In genomic region chr5:122500245-122501086, GRCh38 we compare ENCODE assay signal across 1 cellular context.
TF ChIP-seq lines count a peak whose summit lies in the region.

No MANE protein-coding gene starts in this region.

TF ChIP-seq in GM23338, 12 proteins besides CTCF, POLR2A, EP300 and RAD21 (continued from another document):
- TF ChIP-seq, protein P1, sequence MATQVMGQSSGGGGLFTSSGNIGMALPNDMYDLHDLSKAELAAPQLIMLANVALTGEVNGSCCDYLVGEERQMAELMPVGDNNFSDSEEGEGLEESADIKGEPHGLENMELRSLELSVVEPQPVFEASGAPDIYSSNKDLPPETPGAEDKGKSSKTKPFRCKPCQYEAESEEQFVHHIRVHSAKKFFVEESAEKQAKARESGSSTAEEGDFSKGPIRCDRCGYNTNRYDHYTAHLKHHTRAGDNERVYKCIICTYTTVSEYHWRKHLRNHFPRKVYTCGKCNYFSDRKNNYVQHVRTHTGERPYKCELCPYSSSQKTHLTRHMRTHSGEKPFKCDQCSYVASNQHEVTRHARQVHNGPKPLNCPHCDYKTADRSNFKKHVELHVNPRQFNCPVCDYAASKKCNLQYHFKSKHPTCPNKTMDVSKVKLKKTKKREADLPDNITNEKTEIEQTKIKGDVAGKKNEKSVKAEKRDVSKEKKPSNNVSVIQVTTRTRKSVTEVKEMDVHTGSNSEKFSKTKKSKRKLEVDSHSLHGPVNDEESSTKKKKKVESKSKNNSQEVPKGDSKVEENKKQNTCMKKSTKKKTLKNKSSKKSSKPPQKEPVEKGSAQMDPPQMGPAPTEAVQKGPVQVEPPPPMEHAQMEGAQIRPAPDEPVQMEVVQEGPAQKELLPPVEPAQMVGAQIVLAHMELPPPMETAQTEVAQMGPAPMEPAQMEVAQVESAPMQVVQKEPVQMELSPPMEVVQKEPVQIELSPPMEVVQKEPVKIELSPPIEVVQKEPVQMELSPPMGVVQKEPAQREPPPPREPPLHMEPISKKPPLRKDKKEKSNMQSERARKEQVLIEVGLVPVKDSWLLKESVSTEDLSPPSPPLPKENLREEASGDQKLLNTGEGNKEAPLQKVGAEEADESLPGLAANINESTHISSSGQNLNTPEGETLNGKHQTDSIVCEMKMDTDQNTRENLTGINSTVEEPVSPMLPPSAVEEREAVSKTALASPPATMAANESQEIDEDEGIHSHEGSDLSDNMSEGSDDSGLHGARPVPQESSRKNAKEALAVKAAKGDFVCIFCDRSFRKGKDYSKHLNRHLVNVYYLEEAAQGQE (IDR thresholded peaks at IDR 0.05; ENCODE audit: unreplicated experiment) = no peak
- no peak for TF ChIP-seq JUNB (IDR thresholded peaks at IDR 0.05; ENCODE audit: unreplicated experiment)
- no peak for TF ChIP-seq EZH2phosphoT487 (IDR thresholded peaks at IDR 0.05; ENCODE audit: unreplicated experiment)
- TF ChIP-seq, protein P2, sequence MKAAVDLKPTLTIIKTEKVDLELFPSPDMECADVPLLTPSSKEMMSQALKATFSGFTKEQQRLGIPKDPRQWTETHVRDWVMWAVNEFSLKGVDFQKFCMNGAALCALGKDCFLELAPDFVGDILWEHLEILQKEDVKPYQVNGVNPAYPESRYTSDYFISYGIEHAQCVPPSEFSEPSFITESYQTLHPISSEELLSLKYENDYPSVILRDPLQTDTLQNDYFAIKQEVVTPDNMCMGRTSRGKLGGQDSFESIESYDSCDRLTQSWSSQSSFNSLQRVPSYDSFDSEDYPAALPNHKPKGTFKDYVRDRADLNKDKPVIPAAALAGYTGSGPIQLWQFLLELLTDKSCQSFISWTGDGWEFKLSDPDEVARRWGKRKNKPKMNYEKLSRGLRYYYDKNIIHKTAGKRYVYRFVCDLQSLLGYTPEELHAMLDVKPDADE (IDR thresholded peaks at IDR 0.05) = no peak
- TF ChIP-seq POLR2AphosphoS5 (IDR thresholded peaks at IDR 0.05; ENCODE audit: low read depth) = no peak
- TF ChIP-seq ZNF114 (CRISPR knock-in tag; IDR thresholded peaks at IDR 0.05) = no peak
- TF ChIP-seq NANOG (IDR thresholded peaks at IDR 0.05; ENCODE audit: borderline replicate concordance) = no peak
- no peak for TF ChIP-seq ZNF331 (CRISPR knock-in tag; IDR thresholded peaks at IDR 0.05; ENCODE audit: low read depth)
- TF ChIP-seq, protein P3, sequence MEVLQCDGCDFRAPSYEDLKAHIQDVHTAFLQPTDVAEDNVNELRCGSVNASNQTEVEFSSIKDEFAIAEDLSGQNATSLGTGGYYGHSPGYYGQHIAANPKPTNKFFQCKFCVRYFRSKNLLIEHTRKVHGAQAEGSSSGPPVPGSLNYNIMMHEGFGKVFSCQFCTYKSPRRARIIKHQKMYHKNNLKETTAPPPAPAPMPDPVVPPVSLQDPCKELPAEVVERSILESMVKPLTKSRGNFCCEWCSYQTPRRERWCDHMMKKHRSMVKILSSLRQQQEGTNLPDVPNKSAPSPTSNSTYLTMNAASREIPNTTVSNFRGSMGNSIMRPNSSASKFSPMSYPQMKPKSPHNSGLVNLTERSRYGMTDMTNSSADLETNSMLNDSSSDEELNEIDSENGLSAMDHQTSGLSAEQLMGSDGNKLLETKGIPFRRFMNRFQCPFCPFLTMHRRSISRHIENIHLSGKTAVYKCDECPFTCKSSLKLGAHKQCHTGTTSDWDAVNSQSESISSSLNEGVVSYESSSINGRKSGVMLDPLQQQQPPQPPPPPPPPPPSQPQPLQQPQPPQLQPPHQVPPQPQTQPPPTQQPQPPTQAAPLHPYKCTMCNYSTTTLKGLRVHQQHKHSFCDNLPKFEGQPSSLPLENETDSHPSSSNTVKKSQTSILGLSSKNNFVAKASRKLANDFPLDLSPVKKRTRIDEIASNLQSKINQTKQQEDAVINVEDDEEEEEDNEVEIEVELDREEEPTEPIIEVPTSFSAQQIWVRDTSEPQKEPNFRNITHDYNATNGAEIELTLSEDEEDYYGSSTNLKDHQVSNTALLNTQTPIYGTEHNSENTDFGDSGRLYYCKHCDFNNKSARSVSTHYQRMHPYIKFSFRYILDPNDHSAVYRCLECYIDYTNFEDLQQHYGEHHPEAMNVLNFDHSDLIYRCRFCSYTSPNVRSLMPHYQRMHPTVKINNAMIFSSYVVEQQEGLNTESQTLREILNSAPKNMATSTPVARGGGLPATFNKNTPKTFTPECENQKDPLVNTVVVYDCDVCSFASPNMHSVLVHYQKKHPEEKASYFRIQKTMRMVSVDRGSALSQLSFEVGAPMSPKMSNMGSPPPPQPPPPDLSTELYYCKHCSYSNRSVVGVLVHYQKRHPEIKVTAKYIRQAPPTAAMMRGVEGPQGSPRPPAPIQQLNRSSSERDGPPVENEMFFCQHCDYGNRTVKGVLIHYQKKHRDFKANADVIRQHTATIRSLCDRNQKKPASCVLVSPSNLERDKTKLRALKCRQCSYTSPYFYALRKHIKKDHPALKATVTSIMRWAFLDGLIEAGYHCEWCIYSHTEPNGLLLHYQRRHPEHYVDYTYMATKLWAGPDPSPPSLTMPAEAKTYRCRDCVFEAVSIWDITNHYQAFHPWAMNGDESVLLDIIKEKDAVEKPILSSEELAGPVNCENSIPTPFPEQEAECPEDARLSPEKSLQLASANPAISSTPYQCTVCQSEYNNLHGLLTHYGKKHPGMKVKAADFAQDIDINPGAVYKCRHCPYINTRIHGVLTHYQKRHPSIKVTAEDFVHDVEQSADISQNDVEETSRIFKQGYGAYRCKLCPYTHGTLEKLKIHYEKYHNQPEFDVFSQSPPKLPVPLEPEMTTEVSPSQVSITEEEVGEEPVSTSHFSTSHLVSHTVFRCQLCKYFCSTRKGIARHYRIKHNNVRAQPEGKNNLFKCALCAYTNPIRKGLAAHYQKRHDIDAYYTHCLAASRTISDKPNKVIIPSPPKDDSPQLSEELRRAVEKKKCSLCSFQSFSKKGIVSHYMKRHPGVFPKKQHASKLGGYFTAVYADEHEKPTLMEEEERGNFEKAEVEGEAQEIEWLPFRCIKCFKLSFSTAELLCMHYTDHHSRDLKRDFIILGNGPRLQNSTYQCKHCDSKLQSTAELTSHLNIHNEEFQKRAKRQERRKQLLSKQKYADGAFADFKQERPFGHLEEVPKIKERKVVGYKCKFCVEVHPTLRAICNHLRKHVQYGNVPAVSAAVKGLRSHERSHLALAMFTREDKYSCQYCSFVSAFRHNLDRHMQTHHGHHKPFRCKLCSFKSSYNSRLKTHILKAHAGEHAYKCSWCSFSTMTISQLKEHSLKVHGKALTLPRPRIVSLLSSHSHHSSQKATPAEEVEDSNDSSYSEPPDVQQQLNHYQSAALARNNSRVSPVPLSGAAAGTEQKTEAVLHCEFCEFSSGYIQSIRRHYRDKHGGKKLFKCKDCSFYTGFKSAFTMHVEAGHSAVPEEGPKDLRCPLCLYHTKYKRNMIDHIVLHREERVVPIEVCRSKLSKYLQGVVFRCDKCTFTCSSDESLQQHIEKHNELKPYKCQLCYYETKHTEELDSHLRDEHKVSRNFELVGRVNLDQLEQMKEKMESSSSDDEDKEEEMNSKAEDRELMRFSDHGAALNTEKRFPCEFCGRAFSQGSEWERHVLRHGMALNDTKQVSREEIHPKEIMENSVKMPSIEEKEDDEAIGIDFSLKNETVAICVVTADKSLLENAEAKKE (CRISPR knock-in tag; IDR thresholded peaks at IDR 0.05) = no peak
